In genomic region chr4:15899511-15899910, GRCh38 we compare ENCODE assay signal across 20 cellular contexts. TPM values are rescaled to one million over a fixed set of nuclear protein-coding genes. Genes with fewer than 3 reads are reported as not detected.
DNase-seq lines count a peak whose midpoint lies in the region; ATAC-seq and TF ChIP-seq lines count a peak whose summit lies in the region.
"Had no signal": no experiment of that assay in that cellular context is flagged by ENCODE, and none has a peak within 500 bp of the region (broad histone marks: within the 10 kb centered on the region; RNA-seq: fewer than 3 reads in every experiment).

No MANE protein-coding gene starts in this region.

- no peaks in the 10 kb centered on the region for H3K79me2 ChIP-seq in trophoblast cell (ENCODE audit: control insufficient read depth, insufficient read depth, low read length, poor library complexity)

- H2BK12ac ChIP-seq in trophoblast cell (ENCODE audit: low read length), result no peak overlapping the region

- no peak overlapping the region for H3K23ac ChIP-seq in trophoblast cell (ENCODE audit: low read length)

- H3K27ac ChIP-seq in RWPE1 (peak overlapping the region; percentile 76), epithelial cell of prostate (peak overlapping the region; percentile 92), foreskin keratinocyte (peak overlapping the region; percentile 99), trophoblast cell (ENCODE audit: low read depth, low read length) (no peak overlapping the region)
- H3K27ac ChIP-seq: GM23248 had no signal

- H3K9me3 ChIP-seq in trophoblast cell (ENCODE audit: insufficient read depth, low read depth, low read length), result no peaks in the 10 kb centered on the region

- POLR2A ChIA-PET in RWPE1 (lab: Yijun Ruan, JAX; ENCODE audit: low non-redundant PET), result no interaction called here

- no peak overlapping the region for H3K18ac ChIP-seq in trophoblast cell (ENCODE audit: low read length)

- H4K8ac ChIP-seq in trophoblast cell (ENCODE audit: low read depth, low read length), result no peak overlapping the region

- H3K4me2 ChIP-seq in trophoblast cell (ENCODE audit: low read length), result no peak overlapping the region

- no peaks in the 10 kb centered on the region for H3K36me3 ChIP-seq in trophoblast cell (ENCODE audit: control insufficient read depth in 1 of 2, insufficient read depth in 2 of 2, low read length in 2 of 2)

- no peak overlapping the region for H4K12ac ChIP-seq in trophoblast cell (ENCODE audit: low read depth, low read length)

- no peaks in the 10 kb centered on the region for H3K79me1 ChIP-seq in trophoblast cell (ENCODE audit: low read length)

- peaks cover 39% of the 10 kb centered on the region for H3K4me1 ChIP-seq in foreskin keratinocyte
- H3K4me1 ChIP-seq in trophoblast cell (ENCODE audit: control insufficient read depth in 1 of 2, insufficient read depth in 2 of 2, low read length in 2 of 2), result no peaks in the 10 kb centered on the region

- no peak overlapping the region for H2BK5ac ChIP-seq in trophoblast cell (ENCODE audit: low read depth, low read length, poor library complexity)

- H2AFZ ChIP-seq in trophoblast cell (ENCODE audit: insufficient read depth, low read length, poor library complexity), result no peak overlapping the region
- H2AFZ ChIP-seq: GM23248 had no signal

- H2AK5ac ChIP-seq in trophoblast cell (ENCODE audit: low read length), result no peak overlapping the region

- no peak for TF ChIP-seq CTCF in RWPE1 (conservative IDR thresholded peaks at IDR 0.05; ENCODE audit: low read depth)
- TF ChIP-seq CTCF in foreskin keratinocyte (conservative IDR thresholded peaks at IDR 0.05), result no peak

- no peak overlapping the region for H3K14ac ChIP-seq in trophoblast cell (ENCODE audit: low read length)

- CTCF ChIA-PET in RWPE1 (lab: Yijun Ruan, JAX), result no interaction called here

- H3K4me3 ChIP-seq in trophoblast cell (ENCODE audit: low read depth, low read length), result no peak overlapping the region
- H3K4me3 ChIP-seq: GM23248 had no signal

- H2BK120ac ChIP-seq in trophoblast cell (ENCODE audit: insufficient read depth, low read length, poor library complexity), result no peak overlapping the region

- H4K91ac ChIP-seq in trophoblast cell (ENCODE audit: low read depth, low read length), result no peak overlapping the region

- no peak overlapping the region for H3K9ac ChIP-seq in trophoblast cell (ENCODE audit: low read length)
- H3K9ac ChIP-seq: GM23248 had no signal

- no peak overlapping the region for H3K4ac ChIP-seq in trophoblast cell (ENCODE audit: low read depth, low read length)

- ATAC-seq in foreskin keratinocyte (no peak), HG02610 (IDR thresholded peaks at IDR 0.05; ENCODE audit: unreplicated experiment) (no peak)

- H3K27me3 ChIP-seq in foreskin keratinocyte (no peaks in the 10 kb centered on the region), trophoblast cell (ENCODE audit: insufficient read depth, low read length) (no peaks in the 10 kb centered on the region)

- WGBS in trophoblast cell (ENCODE audit: extremely low coverage, insufficient coverage, insufficient read length), result no CpG with 5 or more reads among the region's 1 CpG

- DNase-seq in RWPE1 (ENCODE audit: low spot score), result no peak
- no peak for DNase-seq in epithelial cell of prostate (ENCODE audit: low read depth, low spot score)
- DNase-seq in foreskin keratinocyte, result no peak
- peak; percentile 62 to 86 for DNase-seq in trophoblast cell
- DNase-seq in NK-92 treated with Interleukin-12 subunit alpha and Interleukin-12 subunit beta, amount 100 ng/mL, for 24 hours (lab: John Stamatoyannopoulos, UW), result no peak
- no peak for DNase-seq in HPDE6-E6E7 (ENCODE audit: extremely low spot score)
- DNase-seq: C1 segment of cervical spinal cord; Calu3; CD4-positive, alpha-beta memory T cell; COR-L47; DMS53; DMS79 treated with DMSO at 0.1 percent for 48 hours; GF-D8; GM23248; H7; HCEC 1CT had no signal

RNA-seq across cellular contexts. Expression of gene FGFBP1, which starts 39.0 kb away (rescaled TPM):
- 1,075 and 1,699 TPM in 2 replicates for total RNA-seq in foreskin keratinocyte
- 1,152 and 1,968 TPM in 2 replicates for polyA plus RNA-seq in foreskin keratinocyte
- 0.48 and 0.79 TPM in 2 replicates for polyA plus RNA-seq in trophoblast cell (2013)
- total RNA-seq: A673; CD4-positive, alpha-beta memory T cell; G401; GM23248; H7 had no signal
- polyA plus RNA-seq: BJ; CD4-positive, alpha-beta memory T cell; GM23248 had no signal

Comparison
In these comparisons a context has a peak if more than half of its experiments do, and no peak if none do; other contexts are left out.
1. DNase-seq: peak in trophoblast cell (2 of 2); none in RWPE1 (single experiment), epithelial cell of prostate (single experiment), foreskin keratinocyte (0 of 2), NK-92 treated with Interleukin-12 subunit alpha and Interleukin-12 subunit beta, amount 100 ng/mL, for 24 hours (single experiment) and HPDE6-E6E7 (single experiment).